Comparison of ENCODE assay signal across 8 cellular contexts in genomic region chr16:85557976-85558589, GRCh38. TPM values are rescaled to one million over a fixed set of nuclear protein-coding genes. Genes with fewer than 3 reads are reported as not detected.
DNase-seq lines count a peak whose midpoint lies in the region; ATAC-seq and TF ChIP-seq lines count a peak whose summit lies in the region.

No MANE protein-coding gene starts in this region.

- peak overlapping the region; percentile 77 to 97 (median 96) for H3K27ac Mint-ChIP-seq in naive B cell

- peaks cover 45 to 66% (median 66%) of the 10 kb centered on the region in 3 donors for H3K4me1 Mint-ChIP-seq in naive B cell

- peaks cover 12% of the 10 kb centered on the region for H3K4me1 ChIP-seq in colonic mucosa

- H3K9me3 Mint-ChIP-seq in naive B cell: no peaks in the 10 kb centered on the region

- H3K27ac ChIP-seq in colonic mucosa: peak overlapping the region; percentile 95

- ATAC-seq in naive B cell (ENCODE audit: low read depth in 2 of 2) (no peak), GM21447 (IDR thresholded peaks at IDR 0.05; ENCODE audit: unreplicated experiment) (no peak), GM19452 (IDR thresholded peaks at IDR 0.05; ENCODE audit: unreplicated experiment) (no peak)

- TF ChIP-seq CTCF in colonic mucosa (IDR thresholded peaks at IDR 0.05): no peak

- H3K4me3 ChIP-seq in colonic mucosa: peak overlapping the region; percentile 65

- DNase-seq in NCI-H345 (lab: John Stamatoyannopoulos, UW): peak; percentile 72
- no peak for DNase-seq in NCI-H345 treated with DMSO at 0.1 percent for 48 hours (lab: John Stamatoyannopoulos, UW; ENCODE audit: unreplicated experiment)
- DNase-seq in NCI-H2196 treated with DMSO at 0.1 percent for 48 hours (lab: John Stamatoyannopoulos, UW; ENCODE audit: unreplicated experiment): peak; percentile 52
- peak; percentile 82 for DNase-seq in colonic mucosa
- DNase-seq in naive B cell: no peak
- no peak for DNase-seq in dermis blood vessel endothelial cell

- no peaks in the 10 kb centered on the region for H3K27me3 ChIP-seq in colonic mucosa

- H3K9ac ChIP-seq in colonic mucosa (ENCODE audit: low read depth in 2 of 2, low read length in 2 of 2): peak overlapping the region; percentile 53 to 98

- intact Hi-C loops in colonic mucosa (cut with DNase I): loop anchor here (10.0 kb wide), 1 partner anchor 133 kb away; no protein-coding TSS in a partner anchor

- H3K27me3 Mint-ChIP-seq in naive B cell: no peaks in the 10 kb centered on the region

- H3K9me3 ChIP-seq in colonic mucosa: no peaks in the 10 kb centered on the region

- H3K36me3 Mint-ChIP-seq in naive B cell: no peaks in the 10 kb centered on the region

- no peaks in the 10 kb centered on the region for H3K36me3 ChIP-seq in colonic mucosa

- H3K4me3 Mint-ChIP-seq in naive B cell: peak overlapping the region; percentile 87 to 99 (median 94)

RNA-seq across cellular contexts. Expression of gene GSE1, which starts 55.0 kb away (rescaled TPM):
- total RNA-seq in colonic mucosa: 100 to 1,000 TPM in 1 of 2 donors, 10 to 100 TPM in 1; 79.2 to 103 TPM
- polyA plus RNA-seq in naive B cell (ENCODE audit: low read depth in 6 of 6): 1 to 10 TPM in 5 of 6 donors, under 1 TPM in 1; 1.00 to 8.3 (median 3.9) TPM
- 27.5 and 28.8 TPM in 2 replicates for total RNA-seq in dermis blood vessel endothelial cell

Comparison
In these comparisons a context has a peak if more than half of its experiments do, and no peak if none do; other contexts are left out.
1. DNase-seq: peak in NCI-H345 (single experiment), NCI-H2196 treated with DMSO at 0.1 percent for 48 hours (single experiment) and colonic mucosa (single experiment); none in NCI-H345 treated with DMSO at 0.1 percent for 48 hours (single experiment), naive B cell (single experiment) and dermis blood vessel endothelial cell (single experiment).